9 cellular contexts compared by ENCODE assay signal in the genomic region with DNA sequence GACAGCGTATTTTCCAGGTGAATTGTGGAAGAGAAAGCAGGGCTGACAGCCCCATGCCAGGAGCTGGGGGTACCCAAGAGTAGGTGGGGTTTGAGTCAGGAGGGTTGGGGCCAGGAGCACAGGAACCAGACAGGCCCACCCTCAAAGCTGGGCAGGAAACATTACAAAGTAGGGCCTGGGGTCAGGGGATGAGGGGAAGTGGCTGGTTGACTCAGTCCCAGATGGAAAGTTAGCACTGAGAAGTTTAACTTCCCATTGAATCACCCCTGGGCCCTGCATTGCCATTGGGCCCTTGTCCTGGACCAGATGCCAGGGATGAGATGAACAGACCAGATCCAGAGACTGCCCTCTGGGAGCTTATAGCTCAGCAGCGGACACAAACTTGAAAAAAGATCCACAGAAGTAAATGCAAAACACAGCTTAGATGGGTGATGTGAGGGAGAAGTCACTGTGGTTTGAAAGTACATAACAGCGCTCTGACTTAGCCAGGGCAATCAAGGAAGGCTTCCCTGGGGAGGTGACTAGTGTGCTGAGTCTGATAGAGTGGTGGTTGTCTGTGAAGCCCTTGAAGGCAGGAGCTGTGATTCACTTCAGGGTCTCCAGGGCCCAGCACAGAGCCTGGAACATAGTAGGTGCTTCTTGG. TPM values are rescaled to one million over a fixed set of nuclear protein-coding genes. Genes with fewer than 3 reads are reported as not detected.
DNase-seq lines count a peak whose midpoint lies in the region; ATAC-seq and TF ChIP-seq lines count a peak whose summit lies in the region.
"Had no signal": no experiment of that assay in that cellular context is flagged by ENCODE, and none has a peak within 500 bp of the region (broad histone marks: within the 10 kb centered on the region; RNA-seq: fewer than 3 reads in every experiment).

No MANE protein-coding gene starts in this region.

- ATAC-seq in GM23338 (no peak), foreskin keratinocyte (no peak), HG03159 (IDR thresholded peaks at IDR 0.05; ENCODE audit: unreplicated experiment) (no peak), left colon (no peak), HG03342 (IDR thresholded peaks at IDR 0.05; ENCODE audit: unreplicated experiment) (no peak)
- ATAC-seq in stimulated activated naive CD8-positive, alpha-beta T cell treated with anti-CD3 and anti-CD28 coated beads, Interleukin-15, Interleukin-2, amounts not matched to agents 100 U/mL and 50 U/mL, for 24 hours, result no peak

- peaks cover 8% of the 10 kb centered on the region; the same call in 1 of the 2 replicates for H4K20me1 ChIP-seq in GM23338 (replicated peaks; ENCODE audit: insufficient read depth)

- no peak for DNase-seq in GM23338 (ENCODE audit: low spot score)
- no peak for DNase-seq in foreskin keratinocyte
- peak; percentile 26 for DNase-seq in stimulated activated naive CD8-positive, alpha-beta T cell treated with anti-CD3 and anti-CD28 coated beads, Interleukin-15, Interleukin-2, amounts not matched to agents 100 U/mL and 50 U/mL, for 24 hours
- DNase-seq in NCI-H446 treated with DMSO at 0.1 percent for 48 hours (lab: John Stamatoyannopoulos, UW), result no peak
- no peak for DNase-seq in left colon
- DNase-seq: glutamatergic neuron had no signal

- no peaks in the 10 kb centered on the region for H3K9me2 ChIP-seq in GM23338 (ENCODE audit: insufficient read depth)

- peak overlapping the region; percentile 82 for H3K4me3 Mint-ChIP-seq in GM23338

- no peaks in the 10 kb centered on the region for H3K36me3 ChIP-seq in GM23338 (ENCODE audit: insufficient read depth)

- 0 out of 2 replicates have a peak, but pooled peaks cover 5% of the 10 kb centered on the region for H3K79me2 ChIP-seq in GM23338 (replicated peaks; ENCODE audit: insufficient read depth)

- H2AFZ ChIP-seq in GM23338, result no peak overlapping the region

- H3K4me1 Mint-ChIP-seq in GM23338, result peaks cover 13% of the 10 kb centered on the region

- H3K27me3 ChIP-seq in GM23338 (ENCODE audit: insufficient read depth) (peaks cover 16% of the 10 kb centered on the region), foreskin keratinocyte (no peaks in the 10 kb centered on the region)

- intact Hi-C loops in left colon (cut with DNase I, micrococcal nuclease), result no loop called here

- no peak overlapping the region for H3K27ac ChIP-seq in GM23338 (ENCODE audit: low read depth)
- H3K27ac ChIP-seq in VCaP, result peak overlapping the region; percentile 89
- peak overlapping the region; percentile 95 for H3K27ac ChIP-seq in foreskin keratinocyte

- peak overlapping the region; percentile 85 for H3K4me3 ChIP-seq in GM23338

- TF ChIP-seq CTCF in GM23338 (conservative IDR thresholded peaks at IDR 0.05; ENCODE audit: low read depth in 2 of 2) (no peak), VCaP (conservative IDR thresholded peaks at IDR 0.05) (no peak), foreskin keratinocyte (conservative IDR thresholded peaks at IDR 0.05) (no peak)

- H3K27me3 Mint-ChIP-seq in GM23338 (ENCODE audit: insufficient read depth, low read depth, poor library complexity), result peaks cover 14% of the 10 kb centered on the region

- no peaks in the 10 kb centered on the region; the same call in 2 of the 3 replicates for H3K36me3 Mint-ChIP-seq in GM23338 (ENCODE audit: low read depth)

- H3K4me1 ChIP-seq in GM23338 (ENCODE audit: insufficient read depth), result peaks cover 4% of the 10 kb centered on the region
- H3K4me1 ChIP-seq in foreskin keratinocyte, result peaks cover 9% of the 10 kb centered on the region

- H3F3A ChIP-seq in GM23338 (replicated peaks; ENCODE audit: low read depth), result 0 out of 2 replicates have a peak, but pooled peaks cover 12% of the 10 kb centered on the region

- H3K27ac Mint-ChIP-seq in GM23338, result no peak overlapping the region

- no peaks in the 10 kb centered on the region; the same call in 2 of the 3 replicates for H3K9me3 Mint-ChIP-seq in GM23338

- peak overlapping the region; percentile 99 for H3K4me2 ChIP-seq in GM23338

TF ChIP-seq in GM23338, 12 proteins besides CTCF, POLR2A, EP300 and RAD21:
- no peak for TF ChIP-seq NANOG (IDR thresholded peaks at IDR 0.05; ENCODE audit: borderline replicate concordance)

RNA-seq across cellular contexts. Expression of a gene that starts 2.2 kb away (rescaled TPM):
- total RNA-seq in GM23338 (2014; rRNA removed; shearing (Covaris generic)), result 7.7 and 8.9 TPM in 2 replicates
- polyA plus RNA-seq in GM23338 (2016; fragmentation: Nextera tagmentation; extraction: Ambion mirVana) (2.2 and 2.3 TPM in 2 replicates), foreskin keratinocyte (18.7 and 20.0 TPM in 2 replicates)
- total RNA-seq in foreskin keratinocyte (21.1 and 23.8 TPM in 2 replicates), left colon (10 to 100 TPM; 18.0 to 22.2 TPM)

RNA-seq across cellular contexts. Expression of a gene that starts 22.3 kb away (rescaled TPM):
- total RNA-seq in GM23338 (2014; rRNA removed; shearing (Covaris generic)), result 6.3 and 12.6 TPM in 2 replicates
- polyA plus RNA-seq in GM23338 (2016; fragmentation: Nextera tagmentation; extraction: Ambion mirVana), result 4.5 and 5.8 TPM in 2 replicates
- 3.4 and 4.6 TPM in 2 replicates for total RNA-seq in foreskin keratinocyte
- polyA plus RNA-seq in foreskin keratinocyte, result 2.4 and 2.5 TPM in 2 replicates
- 10 to 100 TPM; 21.2 to 24.9 TPM for total RNA-seq in left colon
